2 cellular contexts compared by ENCODE assay signal in the genomic region with DNA sequence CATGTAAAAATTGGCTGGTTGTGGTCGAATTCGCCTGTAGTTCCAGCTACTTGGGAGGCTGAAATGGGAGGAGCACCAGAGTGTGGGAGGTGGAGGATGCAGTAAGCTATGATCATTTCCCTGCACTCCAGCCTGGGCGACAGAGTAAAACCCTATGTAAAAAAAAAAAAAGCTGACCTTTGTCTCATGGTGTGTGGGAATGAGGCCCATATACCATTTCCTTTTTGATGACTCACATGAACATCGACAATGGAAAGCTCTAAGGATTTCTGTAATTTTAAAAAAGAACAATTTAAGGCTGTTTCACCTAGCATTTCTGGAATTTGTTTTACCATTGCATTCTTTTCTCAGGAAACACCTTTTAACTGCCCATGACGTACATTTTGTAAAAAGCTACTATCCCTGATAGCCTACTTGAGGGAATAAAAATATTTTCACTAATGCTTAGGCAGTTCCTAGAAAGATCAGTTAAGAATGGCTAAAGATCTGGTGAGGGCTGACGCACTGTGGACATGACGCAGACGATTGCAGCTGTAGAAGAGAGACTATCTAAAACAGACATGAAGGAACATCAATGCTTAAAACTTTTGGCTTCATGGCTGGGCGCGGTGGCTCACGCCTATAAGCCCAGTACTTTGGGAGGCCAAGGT.
TF ChIP-seq lines count a peak whose summit lies in the region.

No MANE protein-coding gene starts in this region.

TF ChIP-seq in SK-N-SH, 30 proteins besides CTCF, POLR2A, EP300 and RAD21 (continued from another document):
- TF ChIP-seq RXRA (IDR thresholded peaks at IDR 0.05; ENCODE audit: borderline replicate concordance, low read depth), result no peak
- TF ChIP-seq SIN3A (IDR thresholded peaks at IDR 0.05; ENCODE audit: borderline replicate concordance, low read depth, low read length), result no peak
- no peak for TF ChIP-seq CHD2 (IDR thresholded peaks at IDR 0.05; ENCODE audit: low read length, partially characterized antibody)
- TF ChIP-seq FOXJ3 (CRISPR knock-in tag; IDR thresholded peaks at IDR 0.05), result no peak
- TF ChIP-seq GABPA (IDR thresholded peaks at IDR 0.05; ENCODE audit: low read depth), result no peak
- no peak for TF ChIP-seq USF1 (IDR thresholded peaks at IDR 0.05; ENCODE audit: borderline replicate concordance, low read depth)
- TF ChIP-seq, protein P1, sequence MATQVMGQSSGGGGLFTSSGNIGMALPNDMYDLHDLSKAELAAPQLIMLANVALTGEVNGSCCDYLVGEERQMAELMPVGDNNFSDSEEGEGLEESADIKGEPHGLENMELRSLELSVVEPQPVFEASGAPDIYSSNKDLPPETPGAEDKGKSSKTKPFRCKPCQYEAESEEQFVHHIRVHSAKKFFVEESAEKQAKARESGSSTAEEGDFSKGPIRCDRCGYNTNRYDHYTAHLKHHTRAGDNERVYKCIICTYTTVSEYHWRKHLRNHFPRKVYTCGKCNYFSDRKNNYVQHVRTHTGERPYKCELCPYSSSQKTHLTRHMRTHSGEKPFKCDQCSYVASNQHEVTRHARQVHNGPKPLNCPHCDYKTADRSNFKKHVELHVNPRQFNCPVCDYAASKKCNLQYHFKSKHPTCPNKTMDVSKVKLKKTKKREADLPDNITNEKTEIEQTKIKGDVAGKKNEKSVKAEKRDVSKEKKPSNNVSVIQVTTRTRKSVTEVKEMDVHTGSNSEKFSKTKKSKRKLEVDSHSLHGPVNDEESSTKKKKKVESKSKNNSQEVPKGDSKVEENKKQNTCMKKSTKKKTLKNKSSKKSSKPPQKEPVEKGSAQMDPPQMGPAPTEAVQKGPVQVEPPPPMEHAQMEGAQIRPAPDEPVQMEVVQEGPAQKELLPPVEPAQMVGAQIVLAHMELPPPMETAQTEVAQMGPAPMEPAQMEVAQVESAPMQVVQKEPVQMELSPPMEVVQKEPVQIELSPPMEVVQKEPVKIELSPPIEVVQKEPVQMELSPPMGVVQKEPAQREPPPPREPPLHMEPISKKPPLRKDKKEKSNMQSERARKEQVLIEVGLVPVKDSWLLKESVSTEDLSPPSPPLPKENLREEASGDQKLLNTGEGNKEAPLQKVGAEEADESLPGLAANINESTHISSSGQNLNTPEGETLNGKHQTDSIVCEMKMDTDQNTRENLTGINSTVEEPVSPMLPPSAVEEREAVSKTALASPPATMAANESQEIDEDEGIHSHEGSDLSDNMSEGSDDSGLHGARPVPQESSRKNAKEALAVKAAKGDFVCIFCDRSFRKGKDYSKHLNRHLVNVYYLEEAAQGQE (IDR thresholded peaks at IDR 0.05; ENCODE audit: low read depth, low read length), result no peak
- no peak for TF ChIP-seq JUND (IDR thresholded peaks at IDR 0.05)
- no peak for TF ChIP-seq RCOR1 (IDR thresholded peaks at IDR 0.05; ENCODE audit: low read length)
- no peak for TF ChIP-seq IRF3 (IDR thresholded peaks at IDR 0.05; ENCODE audit: low read depth, low read length)

TF ChIP-seq in SK-N-SH treated with all-trans-retinoic acid at 6 μM for 48 hours, 23 proteins besides CTCF, POLR2A, EP300 and RAD21 (continued from another document):
- no peak for TF ChIP-seq TSHZ2 (CRISPR knock-in tag; IDR thresholded peaks at IDR 0.05)
- no peak for TF ChIP-seq OSR1 (CRISPR knock-in tag; IDR thresholded peaks at IDR 0.05)
- no peak for TF ChIP-seq ARNTL (CRISPR knock-in tag; IDR thresholded peaks at IDR 0.05; ENCODE audit: borderline replicate concordance, low read depth)
